In the genomic region with DNA sequence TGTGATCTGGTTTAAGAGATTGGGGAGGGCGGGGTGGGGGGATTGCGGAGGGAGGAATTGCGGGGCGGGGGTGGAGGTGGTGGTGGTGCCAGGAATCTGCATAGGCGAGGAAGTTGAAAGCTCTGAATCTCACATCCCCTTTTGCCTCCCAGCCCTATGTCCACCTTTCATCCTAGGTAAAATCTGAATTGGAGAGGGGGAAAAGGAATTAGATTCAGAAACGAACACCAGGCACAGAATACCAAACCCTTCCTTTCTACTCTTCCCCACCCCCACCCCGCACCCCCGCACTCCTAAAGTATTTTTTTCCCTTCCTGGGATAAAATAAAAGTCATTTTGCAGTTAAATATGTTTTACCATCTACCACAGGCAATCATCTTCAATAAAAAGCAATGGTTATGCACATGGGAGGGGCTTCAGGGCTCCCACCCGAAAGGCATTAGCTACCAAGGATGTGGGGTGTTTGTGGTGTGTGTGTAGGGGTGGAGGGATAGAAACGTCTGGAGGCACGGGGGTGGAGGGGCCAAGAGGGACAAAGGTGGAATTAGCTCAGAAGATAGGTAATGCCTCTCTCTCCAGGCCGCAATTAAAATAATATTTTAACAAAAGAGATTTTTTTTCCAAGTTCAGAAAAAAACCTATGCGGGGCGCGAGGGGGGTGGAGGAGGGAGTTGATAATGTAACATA, we compare ENCODE assay signal across 8 cellular contexts. TPM values are rescaled to one million over a fixed set of nuclear protein-coding genes. Genes with fewer than 3 reads are reported as not detected.
DNase-seq lines count a peak whose midpoint lies in the region; ATAC-seq and TF ChIP-seq lines count a peak whose summit lies in the region.

No MANE protein-coding gene starts in this region.

- H3K9me3 ChIP-seq in heart right ventricle (no peaks in the 10 kb centered on the region), uterus (no peaks in the 10 kb centered on the region)

- H3K36me3 ChIP-seq in heart right ventricle (peaks cover 0 to 7% (median 0%) of the 10 kb centered on the region in 9 donors), uterus (no peaks in the 10 kb centered on the region)

- DNase-seq in heart right ventricle = no peak
- no peak for DNase-seq in Right ventricle myocardium inferior (ENCODE audit: missing footprints)
- DNase-seq in memory B cell (ENCODE audit: low spot score in 2 of 2) = no peak
- peak in 1 of 2 donors; percentile 28 for DNase-seq in uterus
- no peak for DNase-seq in activated gamma-delta T cell (lab: John Stamatoyannopoulos, UW)

- intact Hi-C loops in heart right ventricle (cut with DNase I) (loop anchor here in 6 of 10 donors (5.0 to 10.0 kb wide), 8 partner anchors 81 to 1021 kb away; no protein-coding TSS in a partner anchor), Right ventricle myocardium inferior (cut with DNase I) (loop anchor here (10.0 kb wide), 2 partner anchors 361 to 741 kb away; no protein-coding TSS in a partner anchor), uterus (cut with DNase I; ENCODE audit: low total_unique reads) (loop anchor here (10.0 kb wide), 1 partner anchor 641 kb away; no protein-coding TSS in a partner anchor)

- H3K4me3 ChIP-seq in heart right ventricle (peak overlapping the region; percentile 19 to 75 (median 71)), uterus (peak overlapping the region; percentile 79 to 85)

- no peak for ATAC-seq in heart right ventricle
- ATAC-seq in Right ventricle myocardium inferior = no peak
- ATAC-seq in memory B cell (ENCODE audit: low read depth) = no peak
- no peak for ATAC-seq in HG03439 (IDR thresholded peaks at IDR 0.05; ENCODE audit: unreplicated experiment)
- no peak for ATAC-seq in GM19452 (IDR thresholded peaks at IDR 0.05; ENCODE audit: unreplicated experiment)

- H3K4me1 ChIP-seq in heart right ventricle = peaks cover 11 to 79% (median 62%) of the 10 kb centered on the region in 9 donors
- H3K4me1 ChIP-seq in uterus = peaks cover 0 to 2% of the 10 kb centered on the region in 2 donors

- H3K36me3 Mint-ChIP-seq in memory B cell = no peaks in the 10 kb centered on the region

- H3K27ac Mint-ChIP-seq in memory B cell = no peak overlapping the region

- H3K4me3 Mint-ChIP-seq in memory B cell = peak overlapping the region; percentile 43

- 1 to 7% methylated on average over 15 of the region's 15 CpGs for WGBS in heart right ventricle, 2 donors

- no peaks in the 10 kb centered on the region for H3K9me3 Mint-ChIP-seq in memory B cell

- no peak for TF ChIP-seq POLR2A in uterus (IDR thresholded peaks at IDR 0.05)

- H3K27me3 ChIP-seq in heart right ventricle (peaks cover 0 to 96% (median 0%) of the 10 kb centered on the region in 7 donors), uterus (no peaks in the 10 kb centered on the region)

- H3K27ac ChIP-seq in heart right ventricle (peak overlapping the region; percentile 44 to 95 (median 86)), angular gyrus (ENCODE audit: low read depth, low read length) (peak overlapping the region; percentile 66), uterus (peak overlapping the region; percentile 93 to 95)

- TF ChIP-seq CTCF in heart right ventricle (IDR thresholded peaks at IDR 0.05) = no peak
- TF ChIP-seq CTCF in uterus (IDR thresholded peaks at IDR 0.05) = no peak

- peaks cover 39% of the 10 kb centered on the region for H3K27me3 Mint-ChIP-seq in memory B cell

- H3K4me1 Mint-ChIP-seq in memory B cell = peaks cover 18% of the 10 kb centered on the region

RNA-seq across cellular contexts. Expression of a gene that starts 1.8 kb away (rescaled TPM):
- total RNA-seq in heart right ventricle (100 to 1,000 TPM; 107 to 267 (median 162) TPM), Right ventricle myocardium inferior (156 TPM), uterus (1,000 to 10,000 TPM in 1 of 4 donors, 100 to 1,000 TPM in 3; 480 to 2,812 (median 618) TPM)
- polyA plus RNA-seq in heart right ventricle = 10 to 100 TPM; 67.1 to 70.6 TPM
